In the genomic region with DNA sequence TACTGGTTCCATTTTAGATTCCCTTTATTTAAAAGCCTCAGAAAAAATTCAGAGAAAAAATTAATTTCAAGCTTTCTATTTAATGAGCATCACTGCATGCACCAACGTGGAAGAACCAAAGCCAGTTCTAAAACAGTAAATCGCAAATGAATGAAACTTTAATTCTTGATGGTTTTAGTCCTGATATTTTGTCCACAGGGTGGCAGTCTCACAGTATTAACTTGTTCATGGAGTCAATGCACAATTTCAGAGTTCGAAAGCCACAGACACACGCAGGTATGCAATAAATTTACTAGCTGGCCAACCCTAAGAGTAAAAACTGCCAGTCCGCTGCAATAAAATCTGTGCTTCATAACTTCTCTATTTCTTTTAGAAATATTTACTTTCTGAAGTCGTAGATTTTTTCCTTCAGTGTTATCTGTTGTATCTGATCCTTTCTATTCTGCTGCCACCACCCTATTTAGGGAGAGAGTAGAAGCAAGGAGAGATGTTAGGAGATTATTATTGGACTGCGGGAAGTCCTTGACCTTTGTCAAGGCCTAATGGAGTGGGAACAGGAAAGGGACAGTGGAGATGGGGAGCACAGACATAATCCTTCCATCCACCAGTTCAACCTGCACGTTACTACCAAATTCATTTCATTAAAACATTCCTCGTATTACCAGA, we compare ENCODE assay signal across 8 cellular contexts. TPM values are rescaled to one million over a fixed set of nuclear protein-coding genes. Genes with fewer than 3 reads are reported as not detected.
A peak's percentile ranks its signal among the peaks of the same experiment; 100 is the strongest.
DNase-seq lines count a peak whose midpoint lies in the region; ATAC-seq, FAIRE-seq and TF ChIP-seq lines count a peak whose summit lies in the region.

No MANE protein-coding gene starts in this region.

- H3K27me3 ChIP-seq in SU-DHL-6 (ENCODE audit: low read length) (no peaks in the 10 kb centered on the region), dorsolateral prefrontal cortex (no peaks in the 10 kb centered on the region)

- H3K79me2 ChIP-seq in SU-DHL-6 (ENCODE audit: insufficient read depth, low read length) = peaks cover 100% of the 10 kb centered on the region

- H3K27ac ChIP-seq in SU-DHL-6 (ENCODE audit: low read depth, low read length) (peak overlapping the region; percentile 95), dorsolateral prefrontal cortex (peak overlapping the region in 7 of 59 donors; percentile 1 to 55 (median 22))

- no peak for FAIRE-seq in urothelium cell line (lab: Jason Lieb, UNC)

- peak; percentile 18 for DNase-seq in activated CD4-positive, CD25-positive, alpha-beta regulatory T cell treated with anti-CD3 and anti-CD28 coated beads, Interleukin-2, amount 50 U/mL, for 16 hours (ENCODE audit: low read depth, low spot score)
- DNase-seq in activated CD4-positive, CD25-positive, alpha-beta regulatory T cell treated with anti-CD3 and anti-CD28 coated beads, Interleukin-2, amount 50 U/mL, for 72 hours = no peak
- DNase-seq in HT-29 (ENCODE audit: low spot score) (peak; percentile 94), dorsolateral prefrontal cortex (no peak), mesothelial cell of epicardium (ENCODE audit: low spot score in 2 of 2, unreplicated experiment in 2 of 2) (no peak), urothelium cell line (ENCODE audit: low spot score) (peak; percentile 19)

- H3K9me3 ChIP-seq in SU-DHL-6 (ENCODE audit: insufficient read depth, low read length) = no peaks in the 10 kb centered on the region

- no peak overlapping the region for H3K4me3 Mint-ChIP-seq in mesothelial cell of epicardium

- H4K20me1 ChIP-seq in SU-DHL-6 (ENCODE audit: low read depth, low read length) = no peaks in the 10 kb centered on the region

- H3K36me3 ChIP-seq in SU-DHL-6 (ENCODE audit: low read length) = 0 out of 2 replicates have a peak, but pooled peaks cover 6% of the 10 kb centered on the region

- H3K4me2 ChIP-seq in SU-DHL-6 (ENCODE audit: low read depth, low read length, poor library complexity, severe bottlenecking) = peak overlapping the region; percentile 96

- intact Hi-C loops in dorsolateral prefrontal cortex (cut with DNase I) = no loop called here

- H3K36me3 Mint-ChIP-seq in mesothelial cell of epicardium = peaks cover 9% of the 10 kb centered on the region

- no peak for ATAC-seq in GM19351 (IDR thresholded peaks at IDR 0.05; ENCODE audit: unreplicated experiment)

- peaks cover 5% of the 10 kb centered on the region for H3K9me3 Mint-ChIP-seq in mesothelial cell of epicardium

- H3F3A ChIP-seq in SU-DHL-6 (ENCODE audit: insufficient read depth) = peaks cover 16% of the 10 kb centered on the region

- H3K27ac Mint-ChIP-seq in mesothelial cell of epicardium = peak overlapping the region; percentile 62

- H3K4me1 Mint-ChIP-seq in mesothelial cell of epicardium = peaks cover 48% of the 10 kb centered on the region

- no peak overlapping the region for H2AFZ ChIP-seq in SU-DHL-6 (ENCODE audit: low read depth, low read length, severe bottlenecking)

- H3K4me3 ChIP-seq in SU-DHL-6 (ENCODE audit: insufficient read depth, low read length, poor library complexity, severe bottlenecking) = peak overlapping the region; percentile 31
- no peak overlapping the region for H3K4me3 ChIP-seq in dorsolateral prefrontal cortex

- peak overlapping the region; percentile 31 for H3K9ac ChIP-seq in SU-DHL-6 (ENCODE audit: low read length)

- no peaks in the 10 kb centered on the region for H3K9me2 ChIP-seq in SU-DHL-6 (replicated peaks; ENCODE audit: insufficient read depth, low read length)

- TF ChIP-seq CTCF in SU-DHL-6 (IDR thresholded peaks at IDR 0.05; ENCODE audit: insufficient read depth, low read length, poor library complexity, severe bottlenecking) = peak; percentile 53
- TF ChIP-seq CTCF in dorsolateral prefrontal cortex (IDR thresholded peaks at IDR 0.05 in 54 of 56, conservative IDR thresholded peaks at IDR 0.05 in 2 of 56; ENCODE audit: low read depth in 1 of 56, partially characterized antibody in 56 of 56) = peak in 52 of 56 donors; percentile 25 to 71 (median 54)
- TF ChIP-seq CTCF in mesothelial cell of epicardium (IDR thresholded peaks at IDR 0.05; ENCODE audit: unreplicated experiment) = peak; percentile 66

- H3K27me3 Mint-ChIP-seq in mesothelial cell of epicardium (ENCODE audit: low read depth) = no peaks in the 10 kb centered on the region

RNA-seq across cellular contexts. Expression of a gene that starts 7.0 kb away (rescaled TPM):
- 3.7 and 5.4 TPM in 2 replicates for total RNA-seq in HT-29 (2014; rRNA removed; shearing (Covaris generic))
- total RNA-seq in dorsolateral prefrontal cortex (10 to 100 TPM; 10.6 to 23.8 (median 17.6) TPM), mesothelial cell of epicardium (9.2 to 9.5 TPM (median 9.4 TPM) in 3 replicates)

RNA-seq across cellular contexts. Expression of a gene that starts 35.2 kb away (rescaled TPM):
- 41.9 and 46.5 TPM in 2 replicates for total RNA-seq in HT-29 (2014; rRNA removed; shearing (Covaris generic))
- total RNA-seq in dorsolateral prefrontal cortex (10 to 100 TPM in 119 of 120 experiments, 1 to 10 TPM in 1; 9.7 to 41.8 (median 20.2) TPM), mesothelial cell of epicardium (76.9 to 78.0 TPM (median 77.4 TPM) in 3 replicates)

Comparison
In these comparisons a context has a peak if more than half of its experiments do, and no peak if none do; other contexts are left out.
1. DNase-seq: peak in activated CD4-positive, CD25-positive, alpha-beta regulatory T cell treated with anti-CD3 and anti-CD28 coated beads, Interleukin-2, amount 50 U/mL, for 16 hours (single experiment), HT-29 (single experiment) and urothelium cell line (single experiment); none in activated CD4-positive, CD25-positive, alpha-beta regulatory T cell treated with anti-CD3 and anti-CD28 coated beads, Interleukin-2, amount 50 U/mL, for 72 hours (single experiment), dorsolateral prefrontal cortex (0 of 10) and mesothelial cell of epicardium (0 of 2).
2. Peak in every context shown above with its lines, with median percentiles within 50 percentile points of each other: CTCF ChIP-seq.